15 cellular contexts compared by ENCODE assay signal in genomic region chr3:1442271-1442670, GRCh38.
"Had no signal": no experiment of that assay in that cellular context is flagged by ENCODE, and none has a peak within 500 bp of the region (broad histone marks: within the 10 kb centered on the region; RNA-seq: fewer than 3 reads in every experiment).

No MANE protein-coding gene starts in this region.

- H3K4me3 Mint-ChIP-seq: activated naive CD8-positive, alpha-beta T cell treated with anti-CD3 and anti-CD28 coated beads, Interleukin-2, amount 50 U/mL, for 24 hours; dendritic cell treated with granulocyte-macrophage colony-stimulating factor and Interleukin-4, amounts not matched to agents 40 ng/mL and 50 ng/mL, for 4 days; naive thymus-derived CD4-positive, alpha-beta T cell had no signal

- H3K4me1 ChIP-seq: foreskin keratinocyte, left ventricle myocardium inferior, parathyroid adenoma, thyroid gland had no signal

- H3K79me2 ChIP-seq: parathyroid adenoma had no signal

- H3K4me1 Mint-ChIP-seq: activated naive CD8-positive, alpha-beta T cell treated with anti-CD3 and anti-CD28 coated beads, Interleukin-2, amount 50 U/mL, for 24 hours had no signal

- H3K27me3 Mint-ChIP-seq: activated naive CD8-positive, alpha-beta T cell treated with anti-CD3 and anti-CD28 coated beads, Interleukin-2, amount 50 U/mL, for 24 hours; dendritic cell treated with granulocyte-macrophage colony-stimulating factor and Interleukin-4, amounts not matched to agents 40 ng/mL and 50 ng/mL, for 4 days; naive thymus-derived CD4-positive, alpha-beta T cell had no signal

- DNase-seq: activated naive CD4-positive, alpha-beta T cell treated with Interleukin-2 at 50 U/mL for 16 hours; activated naive CD8-positive, alpha-beta T cell treated with anti-CD3 and anti-CD28 coated beads, Interleukin-2, amount 50 U/mL, for 24 hours; effector memory CD4-positive, alpha-beta T cell; foreskin keratinocyte; glutamatergic neuron; hypothalamus; kidney; left ventricle myocardium inferior; mucosa of descending colon; naive thymus-derived CD4-positive, alpha-beta T cell; stimulated activated CD4-positive, alpha-beta T cell treated with anti-CD3 and anti-CD28 coated beads, Interleukin-1b, Interleukin-23, amount 100 ng/mL, for 48 hours; thyroid gland had no signal

- H3K4me3 ChIP-seq: left ventricle myocardium inferior, mucosa of descending colon, thyroid gland had no signal

- H2AFZ ChIP-seq: parathyroid adenoma had no signal

- H3K27ac Mint-ChIP-seq: activated naive CD8-positive, alpha-beta T cell treated with anti-CD3 and anti-CD28 coated beads, Interleukin-2, amount 50 U/mL, for 24 hours; dendritic cell treated with granulocyte-macrophage colony-stimulating factor and Interleukin-4, amounts not matched to agents 40 ng/mL and 50 ng/mL, for 4 days; naive thymus-derived CD4-positive, alpha-beta T cell had no signal

- H3K36me3 ChIP-seq: left ventricle myocardium inferior, neutrophil, thyroid gland had no signal

- H3K9me3 ChIP-seq: left ventricle myocardium inferior, mucosa of descending colon, neutrophil, thyroid gland had no signal

- H3K27me3 ChIP-seq: foreskin keratinocyte, neutrophil, thyroid gland had no signal

- H3K27ac ChIP-seq: foreskin keratinocyte, left ventricle myocardium inferior, neutrophil, parathyroid adenoma, thyroid gland had no signal

- ATAC-seq: activated naive CD8-positive, alpha-beta T cell treated with anti-CD3 and anti-CD28 coated beads, Interleukin-2, amount 50 U/mL, for 24 hours; foreskin keratinocyte; mucosa of descending colon; naive thymus-derived CD4-positive, alpha-beta T cell had no signal

- H3K9ac ChIP-seq: parathyroid adenoma had no signal
